Comparison of ENCODE assay signal across 8 cellular contexts in the genomic region with DNA sequence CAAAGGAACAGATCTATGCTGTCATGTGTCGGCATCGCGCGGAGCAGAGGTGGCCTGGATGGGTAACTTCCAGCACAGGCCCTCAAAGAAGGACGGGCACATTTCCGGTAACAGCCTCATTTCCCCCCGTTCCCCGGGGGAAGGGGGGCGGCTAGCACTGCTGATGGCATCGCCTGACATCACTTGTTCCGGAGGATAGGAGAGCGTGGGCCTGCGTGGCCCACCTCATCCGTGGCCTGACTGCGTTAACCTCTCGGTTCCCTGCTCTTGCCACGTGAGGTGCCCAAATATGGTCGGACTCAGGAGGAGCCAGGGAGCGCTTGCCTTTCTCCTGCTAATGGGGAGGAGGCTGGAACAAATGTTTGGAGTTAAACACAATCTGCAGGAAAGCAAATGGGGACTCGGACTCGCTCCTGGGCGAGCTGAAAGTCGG. TPM values are rescaled to one million over a fixed set of nuclear protein-coding genes. Genes with fewer than 3 reads are reported as not detected.
DNase-seq lines count a peak whose midpoint lies in the region; ATAC-seq and TF ChIP-seq lines count a peak whose summit lies in the region.

Gene AKAP12 (plus strand): TSS at position 365 of the 433 bp plus-strand sequence. CDS start 596 bp downstream, outside the sequence.

- H3K27ac ChIP-seq in AG04450 (ENCODE audit: low read depth, low read length) (peak within 1 kb of the TSS; percentile 55), KMS-11 (no peak within 1 kb of the TSS), colonic mucosa (peak within 1 kb of the TSS; percentile 70), liver (ENCODE audit: low read depth in 1 of 2, low read length in 2 of 2) (peak within 1 kb of the TSS; percentile 53 to 57), subcutaneous abdominal adipose tissue (ENCODE audit: low read depth, low read length) (peak within 1 kb of the TSS; percentile 60)

- no peaks in the 10 kb centered on the region for H4K20me1 ChIP-seq in KMS-11 (ENCODE audit: insufficient read depth)

- H3K9ac ChIP-seq in KMS-11 = no peak within 1 kb of the TSS
- H3K9ac ChIP-seq in colonic mucosa (ENCODE audit: low read depth in 2 of 2, low read length in 2 of 2) = peak within 1 kb of the TSS; percentile 12 to 78
- H3K9ac ChIP-seq in liver (ENCODE audit: low read depth in 1 of 2, low read length in 2 of 2) = no peak within 1 kb of the TSS
- H3K9ac ChIP-seq in subcutaneous abdominal adipose tissue (ENCODE audit: low read length in 5 of 5) = peak within 1 kb of the TSS in 4 of 5 donors; percentile 63 to 79 (median 66)

- H3K4me3 ChIP-seq in AG04450 (ENCODE audit: low read depth, low read length) = peak within 1 kb of the TSS; percentile 76
- H3K4me3 ChIP-seq in KMS-11 (IDR thresholded peaks at IDR 0.05; ENCODE audit: insufficient read depth, low read depth, low read length) = no peak within 1 kb of the TSS
- H3K4me3 ChIP-seq in colonic mucosa = peak within 1 kb of the TSS; percentile 47
- peak within 1 kb of the TSS in 2 of 3 donors; percentile 40 to 63 for H3K4me3 ChIP-seq in liver (ENCODE audit: low read depth in 1 of 3, low read length in 3 of 3)
- peak within 1 kb of the TSS; percentile 63 to 87 (median 73) for H3K4me3 ChIP-seq in subcutaneous abdominal adipose tissue (ENCODE audit: low read depth in 1 of 5, low read length in 5 of 5)

- 24% methylated on average over 23 of the region's 23 CpGs for WGBS in liver

- TF ChIP-seq RAD21 in liver (IDR thresholded peaks at IDR 0.05) = no peak

- H3K36me3 ChIP-seq in KMS-11 (ENCODE audit: insufficient read depth) (no peaks in the 10 kb centered on the region), colonic mucosa (no peaks in the 10 kb centered on the region), liver (ENCODE audit: control insufficient read depth in 4 of 4, insufficient read depth in 3 of 4, low read depth in 1 of 4, low read length in 3 of 4) (no peaks in the 10 kb centered on the region), subcutaneous abdominal adipose tissue (ENCODE audit: control insufficient read depth in 5 of 5, insufficient read depth in 5 of 5, low read length in 5 of 5) (no peaks in the 10 kb centered on the region)

- H2AFZ ChIP-seq in KMS-11 (ENCODE audit: low read depth) = peak within 1 kb of the TSS; percentile 57

- DNase-seq in AG04450 (ENCODE audit: low read depth, low spot score) (peak; percentile 23), colonic mucosa (peak; percentile 20), HuH-7.5 (ENCODE audit: low spot score) (no peak), GDM1 (lab: John Stamatoyannopoulos, UW) (no peak)

- CTCF ChIA-PET in AG04450 (lab: Charles Lee) = interaction anchor here (0.7 to 2.0 kb wide), 5 partner anchors 8 to 489 kb away, joined by 4 to 16 read pairs (median 9); no protein-coding TSS in a partner anchor

- TF ChIP-seq CTCF in AG04450 (IDR thresholded peaks at IDR 0.05; ENCODE audit: low read depth, low read length) (no peak), KMS-11 (conservative IDR thresholded peaks at IDR 0.05; ENCODE audit: low read depth, low read length) (no peak), colonic mucosa (IDR thresholded peaks at IDR 0.05) (no peak), liver (IDR thresholded peaks at IDR 0.05; ENCODE audit: low read depth, low read length, missing input control) (no peak)

- POLR2A ChIA-PET in AG04450 (lab: Yijun Ruan, JAX) = interaction anchor here (0.6 to 1.7 kb wide), 8 partner anchors 12 to 257 kb away, joined by 3 to 13 read pairs (median 6); no protein-coding TSS in a partner anchor

- peak within 1 kb of the TSS; percentile 36; the same call in 1 of the 2 replicates for H3K4me2 ChIP-seq in KMS-11

- no peaks in the 10 kb centered on the region for H3K79me2 ChIP-seq in KMS-11 (ENCODE audit: insufficient read depth, low read depth)

- H3K27me3 ChIP-seq in AG04450 (ENCODE audit: control insufficient read depth, insufficient read depth, low read length) = no peaks in the 10 kb centered on the region
- H3K27me3 ChIP-seq in KMS-11 (ENCODE audit: insufficient read depth, low read depth) = no peaks in the 10 kb centered on the region
- H3K27me3 ChIP-seq in colonic mucosa = peaks cover 20% of the 10 kb centered on the region
- H3K27me3 ChIP-seq in liver (ENCODE audit: control insufficient read depth in 4 of 4, insufficient read depth in 4 of 4, low read length in 3 of 4) = peaks cover 0 to 3% (median 0%) of the 10 kb centered on the region in 4 donors
- H3K27me3 ChIP-seq in subcutaneous abdominal adipose tissue (ENCODE audit: control insufficient read depth in 5 of 5, insufficient read depth in 4 of 5, low read length in 5 of 5) = no peaks in the 10 kb centered on the region

- H3K9me3 ChIP-seq in AG04450 (ENCODE audit: control insufficient read depth, insufficient read depth, low read length) = no peaks in the 10 kb centered on the region; the same call in 1 of the 2 replicates
- no peaks in the 10 kb centered on the region for H3K9me3 ChIP-seq in colonic mucosa
- H3K9me3 ChIP-seq in liver (ENCODE audit: control insufficient read depth in 4 of 4, low read length in 3 of 4) = no peaks in the 10 kb centered on the region
- H3K9me3 ChIP-seq in subcutaneous abdominal adipose tissue (ENCODE audit: control insufficient read depth in 5 of 5, low read length in 5 of 5) = no peaks in the 10 kb centered on the region

- ATAC-seq in GM21723 (IDR thresholded peaks at IDR 0.05; ENCODE audit: unreplicated experiment) = no peak

- intact Hi-C loops in colonic mucosa (cut with DNase I) = no loop called here

- no peaks in the 10 kb centered on the region for H3K4me1 ChIP-seq in KMS-11 (ENCODE audit: low read depth, poor library complexity, severe bottlenecking)
- H3K4me1 ChIP-seq in colonic mucosa = no peaks in the 10 kb centered on the region
- peaks cover 6 to 15% (median 11%) of the 10 kb centered on the region in 4 donors for H3K4me1 ChIP-seq in liver (ENCODE audit: control insufficient read depth in 4 of 4, insufficient read depth in 4 of 4, low read length in 3 of 4)
- peaks cover 2 to 32% (median 28%) of the 10 kb centered on the region in 5 donors for H3K4me1 ChIP-seq in subcutaneous abdominal adipose tissue (ENCODE audit: control insufficient read depth in 5 of 5, insufficient read depth in 5 of 5, low read length in 5 of 5)

TF ChIP-seq in liver, 16 proteins besides CTCF, POLR2A, EP300 and RAD21 (continues in another document):
- TF ChIP-seq, protein P1, sequence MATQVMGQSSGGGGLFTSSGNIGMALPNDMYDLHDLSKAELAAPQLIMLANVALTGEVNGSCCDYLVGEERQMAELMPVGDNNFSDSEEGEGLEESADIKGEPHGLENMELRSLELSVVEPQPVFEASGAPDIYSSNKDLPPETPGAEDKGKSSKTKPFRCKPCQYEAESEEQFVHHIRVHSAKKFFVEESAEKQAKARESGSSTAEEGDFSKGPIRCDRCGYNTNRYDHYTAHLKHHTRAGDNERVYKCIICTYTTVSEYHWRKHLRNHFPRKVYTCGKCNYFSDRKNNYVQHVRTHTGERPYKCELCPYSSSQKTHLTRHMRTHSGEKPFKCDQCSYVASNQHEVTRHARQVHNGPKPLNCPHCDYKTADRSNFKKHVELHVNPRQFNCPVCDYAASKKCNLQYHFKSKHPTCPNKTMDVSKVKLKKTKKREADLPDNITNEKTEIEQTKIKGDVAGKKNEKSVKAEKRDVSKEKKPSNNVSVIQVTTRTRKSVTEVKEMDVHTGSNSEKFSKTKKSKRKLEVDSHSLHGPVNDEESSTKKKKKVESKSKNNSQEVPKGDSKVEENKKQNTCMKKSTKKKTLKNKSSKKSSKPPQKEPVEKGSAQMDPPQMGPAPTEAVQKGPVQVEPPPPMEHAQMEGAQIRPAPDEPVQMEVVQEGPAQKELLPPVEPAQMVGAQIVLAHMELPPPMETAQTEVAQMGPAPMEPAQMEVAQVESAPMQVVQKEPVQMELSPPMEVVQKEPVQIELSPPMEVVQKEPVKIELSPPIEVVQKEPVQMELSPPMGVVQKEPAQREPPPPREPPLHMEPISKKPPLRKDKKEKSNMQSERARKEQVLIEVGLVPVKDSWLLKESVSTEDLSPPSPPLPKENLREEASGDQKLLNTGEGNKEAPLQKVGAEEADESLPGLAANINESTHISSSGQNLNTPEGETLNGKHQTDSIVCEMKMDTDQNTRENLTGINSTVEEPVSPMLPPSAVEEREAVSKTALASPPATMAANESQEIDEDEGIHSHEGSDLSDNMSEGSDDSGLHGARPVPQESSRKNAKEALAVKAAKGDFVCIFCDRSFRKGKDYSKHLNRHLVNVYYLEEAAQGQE (IDR thresholded peaks at IDR 0.05) = no peak
- TF ChIP-seq FOXA1 (IDR thresholded peaks at IDR 0.05) (no peak), FOXA2 (IDR thresholded peaks at IDR 0.05) (no peak), SP1 (IDR thresholded peaks at IDR 0.05) (no peak), MAX (IDR thresholded peaks at IDR 0.05) (no peak), GABPA (IDR thresholded peaks at IDR 0.05 in 1 of 2, conservative IDR thresholded peaks at IDR 0.05 in 1 of 2) (no peak), ZBTB33 (IDR thresholded peaks at IDR 0.05) (no peak), RXRA (IDR thresholded peaks at IDR 0.05) (no peak), HNF4G (IDR thresholded peaks at IDR 0.05) (no peak), YY1 (IDR thresholded peaks at IDR 0.05) (no peak), NR2F2 (IDR thresholded peaks at IDR 0.05) (no peak), HNF4A (conservative IDR thresholded peaks at IDR 0.05) (no peak)

RNA-seq across cellular contexts. Expression of gene AKAP12, which starts in this region (rescaled TPM):
- polyA plus RNA-seq in AG04450 (2011; rRNA removed) (62.0 and 73.2 TPM in 2 replicates), liver (1 to 10 TPM; 6.7 to 9.2 TPM)
- polyA minus RNA-seq in AG04450 (2011; rRNA and poly(A)+ RNA removed) = 56.3 and 65.2 TPM in 2 replicates
- total RNA-seq in colonic mucosa (10 to 100 TPM in 1 of 2 donors, 1 to 10 TPM in 1; 3.9 to 38.8 TPM), liver (10 to 100 TPM in 1 of 2 donors, 1 to 10 TPM in 1; 8.0 to 14.8 TPM)

Comparison
In these comparisons a context has a peak if more than half of its experiments do, and no peak if none do; other contexts are left out.
1. DNase-seq: peak in AG04450 (single experiment) and colonic mucosa (single experiment); none in HuH-7.5 (single experiment) and GDM1 (single experiment).
2. H3K9ac ChIP-seq: peak in colonic mucosa (2 of 2) and subcutaneous abdominal adipose tissue (4 of 5); none in KMS-11 (single experiment) and liver (0 of 2).